ENCODE assay signal across 26 cellular contexts in genomic region chr21:44445413-44445812, GRCh38. TPM values are rescaled to one million over a fixed set of nuclear protein-coding genes. Genes with fewer than 3 reads are reported as not detected.
"Had no signal": no experiment of that assay in that cellular context is flagged by ENCODE, and none has a peak within 500 bp of the region (broad histone marks: within the 10 kb centered on the region; RNA-seq: fewer than 3 reads in every experiment).

No MANE protein-coding gene starts in this region.

- H3K36me3 Mint-ChIP-seq: type B pancreatic cell had no signal

- H3K27ac Mint-ChIP-seq: dendritic cell treated with granulocyte-macrophage colony-stimulating factor and Interleukin-4, amounts not matched to agents 40 ng/mL and 50 ng/mL, for 4 days; endodermal cell; naive thymus-derived CD8-positive, alpha-beta T cell; stimulated activated memory B cell treated with anti-CD40 and anti-IgM and Interleukin-4, amounts not matched to agents 10 μg/mL and 1 μg/mL and 100 μg/mL, for 72 hours; type B pancreatic cell had no signal

- H3K27ac ChIP-seq: colonic mucosa, epithelial cell of prostate, gastrocnemius medialis, heart left ventricle, hepatocyte, ovary, right lobe of liver, testis, tibial artery had no signal

- H3K9me3 Mint-ChIP-seq: endodermal cell; naive thymus-derived CD8-positive, alpha-beta T cell; stimulated activated memory B cell treated with anti-CD40 and anti-IgM and Interleukin-4, amounts not matched to agents 10 μg/mL and 1 μg/mL and 100 μg/mL, for 72 hours; type B pancreatic cell had no signal

- H3K4me3 Mint-ChIP-seq: dendritic cell treated with granulocyte-macrophage colony-stimulating factor and Interleukin-4, amounts not matched to agents 40 ng/mL and 50 ng/mL, for 4 days; endodermal cell; naive thymus-derived CD8-positive, alpha-beta T cell; stimulated activated memory B cell treated with anti-CD40 and anti-IgM and Interleukin-4, amounts not matched to agents 10 μg/mL and 1 μg/mL and 100 μg/mL, for 72 hours; type B pancreatic cell had no signal

- H3K36me3 ChIP-seq: colonic mucosa, gastrocnemius medialis, ovary, right lobe of liver, tibial artery had no signal

- H3K27me3 ChIP-seq: colonic mucosa, hepatocyte, ovary, right lobe of liver, testis had no signal

- H3K9me3 ChIP-seq: colonic mucosa, gastrocnemius medialis, heart left ventricle, ovary, right lobe of liver, testis, tibial artery had no signal

- DNase-seq: central memory CD4-positive, alpha-beta T cell; colonic mucosa; effector CD8-positive, alpha-beta T cell; endodermal cell; foreskin fibroblast; kidney glomerular epithelial cell; mammary epithelial cell; mesendoderm; occipital lobe; stimulated activated CD4-positive, alpha-beta T cell treated with anti-CD3 and anti-CD28 coated beads, Interleukin-4, amount 100 ng/mL, for 4 hours; stimulated activated naive CD8-positive, alpha-beta T cell treated with anti-CD3 and anti-CD28 coated beads, Interleukin-15, Interleukin-2, amounts not matched to agents 100 U/mL and 50 U/mL, for 24 hours; substantia nigra; testis had no signal

- H3K4me1 Mint-ChIP-seq: naive thymus-derived CD8-positive, alpha-beta T cell had no signal

- ATAC-seq: esophagus mucosa; gastrocnemius medialis; heart left ventricle; naive thymus-derived CD8-positive, alpha-beta T cell; stimulated activated memory B cell treated with anti-CD40 and anti-IgM and Interleukin-4, amounts not matched to agents 10 μg/mL and 1 μg/mL and 100 μg/mL, for 72 hours; stimulated activated naive CD8-positive, alpha-beta T cell treated with anti-CD3 and anti-CD28 coated beads, Interleukin-15, Interleukin-2, amounts not matched to agents 100 U/mL and 50 U/mL, for 24 hours had no signal

- H3K4me1 ChIP-seq: colonic mucosa, gastrocnemius medialis, heart left ventricle, right lobe of liver, testis, tibial artery had no signal

- H3K4me3 ChIP-seq: colonic mucosa, gastrocnemius medialis, heart left ventricle, hepatocyte, ovary, right lobe of liver, testis, tibial artery had no signal

RNA-seq across cellular contexts. Expression of gene LRRC3, which starts 9.9 kb away (rescaled TPM):
- total RNA-seq: myocyte had no signal
